24 cellular contexts compared by ENCODE assay signal in the genomic region with DNA sequence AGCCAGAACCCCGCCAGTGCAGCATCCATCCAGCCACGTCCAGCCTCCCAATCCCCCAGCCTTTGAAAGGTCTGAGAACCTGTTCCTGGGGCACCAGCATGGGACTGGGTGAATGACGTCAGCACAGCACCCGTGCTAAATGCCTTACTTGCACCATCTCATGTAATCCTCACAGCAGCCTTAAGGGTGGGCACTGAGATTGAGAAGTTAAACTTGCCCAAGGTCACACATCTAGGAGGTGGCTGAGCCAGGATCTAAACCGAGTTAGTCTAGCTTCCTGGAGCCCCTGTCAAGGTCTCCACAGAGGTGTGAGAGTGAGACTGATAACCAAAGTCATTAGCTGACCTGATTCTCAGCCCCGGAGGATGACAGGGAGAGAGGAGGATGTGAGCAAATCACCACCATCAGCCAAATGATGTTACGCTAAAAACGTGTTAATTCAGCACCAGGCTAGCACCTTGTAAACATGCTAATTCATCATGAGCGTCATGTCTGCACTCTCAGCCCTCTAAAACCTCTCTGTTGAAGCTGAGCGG. TPM values are rescaled to one million over a fixed set of nuclear protein-coding genes. Genes with fewer than 3 reads are reported as not detected.
DNase-seq lines count a peak whose midpoint lies in the region; ATAC-seq, FAIRE-seq and TF ChIP-seq lines count a peak whose summit lies in the region.
"Had no signal": no experiment of that assay in that cellular context is flagged by ENCODE, and none has a peak within 500 bp of the region (broad histone marks: within the 10 kb centered on the region; RNA-seq: fewer than 3 reads in every experiment).

No MANE protein-coding gene starts in this region.

- peak; percentile 87 for FAIRE-seq in bronchial epithelial cell (lab: Jason Lieb, UNC)

- TF ChIP-seq EP300 in sigmoid colon (IDR thresholded peaks at IDR 0.05): no peak

- DNase-seq in CD4-positive, alpha-beta T cell: no peak
- peak; percentile 87 for DNase-seq in activated CD8-positive, alpha-beta memory T cell treated with anti-CD3 and anti-CD28 coated beads for 24 hours
- DNase-seq in bronchial epithelial cell (ENCODE audit: low read depth): no peak
- peak; percentile 47 for DNase-seq in stimulated activated CD8-positive, alpha-beta memory T cell treated with anti-CD3 and anti-CD28 coated beads, Interleukin-12 subunit alpha, Interleukin-12 subunit beta, amount 100 ng/mL, for 4 hours (ENCODE audit: low read depth)
- no peak for DNase-seq in body of pancreas
- DNase-seq in left lung: no peak
- DNase-seq in stimulated activated CD4-positive, alpha-beta T cell treated with anti-CD3 and anti-CD28 coated beads, Interleukin-15, amount 100 ng/mL, for 24 hours: no peak
- DNase-seq in sigmoid colon: no peak
- DNase-seq: ACHN; dermis blood vessel endothelial cell; DMS53; erythroblast; NCI-H1105; NCI-H524; SHP77 treated with DMSO at 0.1 percent for 48 hours; stimulated activated CD4-positive, alpha-beta T cell treated with anti-CD3 and anti-CD28 coated beads, Interleukin-1b, Interleukin-23, amount 100 ng/mL, for 48 hours; T-helper 1 cell; WERI-Rb-1 had no signal

- no peaks in the 10 kb centered on the region for H3K36me3 ChIP-seq in bronchial epithelial cell (ENCODE audit: control insufficient read depth, insufficient read depth, low read length)
- no peaks in the 10 kb centered on the region for H3K36me3 ChIP-seq in body of pancreas (replicated peaks in 1 of 2; ENCODE audit: insufficient read depth in 1 of 2, low read depth in 2 of 2)
- H3K36me3 ChIP-seq in left lung: no peaks in the 10 kb centered on the region
- H3K36me3 ChIP-seq in sigmoid colon: no peaks in the 10 kb centered on the region
- H3K36me3 ChIP-seq: breast epithelium, right atrium auricular region, thoracic aorta, WERI-Rb-1 had no signal

- peaks cover 13% of the 10 kb centered on the region for H3K4me1 Mint-ChIP-seq in CD4-positive, alpha-beta T cell (ENCODE audit: low read depth)

- CTCF ChIA-PET in CD4-positive, alpha-beta T cell (lab: Charles Lee): no interaction called here

- no peak overlapping the region for H3K4me3 Mint-ChIP-seq in CD4-positive, alpha-beta T cell

- ATAC-seq in CD4-positive, alpha-beta T cell (ENCODE audit: poor library complexity): peak; percentile 32
- no peak for ATAC-seq in body of pancreas
- ATAC-seq in left lung: no peak

- peaks cover 30% of the 10 kb centered on the region for H3K27me3 Mint-ChIP-seq in CD4-positive, alpha-beta T cell

- H3K9me3 ChIP-seq in CD4-positive, alpha-beta T cell (ENCODE audit: control insufficient read depth, low read length): no peaks in the 10 kb centered on the region
- H3K9me3 ChIP-seq in body of pancreas: no peaks in the 10 kb centered on the region
- no peaks in the 10 kb centered on the region for H3K9me3 ChIP-seq in left lung
- H3K9me3 ChIP-seq in sigmoid colon: no peaks in the 10 kb centered on the region
- H3K9me3 ChIP-seq: breast epithelium, right atrium auricular region, thoracic aorta had no signal

- 41 to 49% methylated on average over 10 of the region's 10 CpGs for WGBS in body of pancreas, 2 donors
- WGBS in sigmoid colon, 2 donors: 60 to 66% methylated on average over 10 of the region's 10 CpGs

- TF ChIP-seq CTCF in CD4-positive, alpha-beta T cell (IDR thresholded peaks at IDR 0.05): no peak
- no peak for TF ChIP-seq CTCF in bronchial epithelial cell (IDR thresholded peaks at IDR 0.05; ENCODE audit: insufficient read depth, low read length, severe bottlenecking)
- TF ChIP-seq CTCF in body of pancreas (IDR thresholded peaks at IDR 0.05): no peak
- TF ChIP-seq CTCF in left lung (IDR thresholded peaks at IDR 0.05): no peak
- TF ChIP-seq CTCF in sigmoid colon (IDR thresholded peaks at IDR 0.05): no peak

- no peak overlapping the region for H3K4me3 ChIP-seq in bronchial epithelial cell (ENCODE audit: low read depth, low read length)
- no peak overlapping the region for H3K4me3 ChIP-seq in body of pancreas
- no peak overlapping the region for H3K4me3 ChIP-seq in left lung
- no peak overlapping the region for H3K4me3 ChIP-seq in sigmoid colon
- H3K4me3 ChIP-seq: breast epithelium, right atrium auricular region, thoracic aorta had no signal

- intact Hi-C loops in CD4-positive, alpha-beta T cell (cut with DNase I, micrococcal nuclease): no loop called here
- intact Hi-C loops in body of pancreas (cut with DNase I): no loop called here
- intact Hi-C loops in left lung (cut with DNase I): no loop called here
- intact Hi-C loops in sigmoid colon (cut with DNase I): no loop called here

- H3K4me1 ChIP-seq in body of pancreas (peaks cover 22% of the 10 kb centered on the region), left lung (peaks cover 19 to 25% of the 10 kb centered on the region in 2 donors), sigmoid colon (peaks cover 0 to 27% (median 24%) of the 10 kb centered on the region in 4 donors)
- H3K4me1 ChIP-seq: breast epithelium had no signal

- H3K27ac ChIP-seq in CD4-positive, alpha-beta T cell (ENCODE audit: low read depth, low read length): no peak overlapping the region
- H3K27ac ChIP-seq in body of pancreas (no peak overlapping the region), left lung (no peak overlapping the region), sigmoid colon (no peak overlapping the region)
- H3K27ac ChIP-seq: breast epithelium, C4-2B, KMS-11, right atrium auricular region, thoracic aorta, WERI-Rb-1 had no signal

- H3K9me3 Mint-ChIP-seq in CD4-positive, alpha-beta T cell: no peaks in the 10 kb centered on the region
- H3K9me3 Mint-ChIP-seq: activated naive CD4-positive, alpha-beta T cell treated with anti-CD3 and anti-CD28 coated beads, Interleukin-2, amount 50 U/mL, for 72 hours had no signal

- TF ChIP-seq POLR2A in body of pancreas (IDR thresholded peaks at IDR 0.05) (no peak), sigmoid colon (IDR thresholded peaks at IDR 0.05) (no peak)

- no peak overlapping the region for H3K27ac Mint-ChIP-seq in CD4-positive, alpha-beta T cell
- H3K27ac Mint-ChIP-seq: activated naive CD4-positive, alpha-beta T cell treated with anti-CD3 and anti-CD28 coated beads, Interleukin-2, amount 50 U/mL, for 72 hours had no signal

- no peaks in the 10 kb centered on the region for H3K36me3 Mint-ChIP-seq in CD4-positive, alpha-beta T cell (ENCODE audit: low read depth)

- peaks cover 25% of the 10 kb centered on the region for H3K27me3 ChIP-seq in CD4-positive, alpha-beta T cell (ENCODE audit: control insufficient read depth, insufficient read depth, low read length)
- peaks cover 24% of the 10 kb centered on the region for H3K27me3 ChIP-seq in bronchial epithelial cell (ENCODE audit: control insufficient read depth, insufficient read depth, low read length)
- peaks cover 0 to 15% of the 10 kb centered on the region in 2 donors for H3K27me3 ChIP-seq in body of pancreas
- peaks cover 32 to 47% of the 10 kb centered on the region in 2 donors for H3K27me3 ChIP-seq in left lung
- peaks cover 18 to 33% (median 22%) of the 10 kb centered on the region in 3 donors for H3K27me3 ChIP-seq in sigmoid colon

- POLR2A ChIA-PET in CD4-positive, alpha-beta T cell (lab: Charles Lee): no interaction called here

RNA-seq across cellular contexts. Expression of a gene that starts 4.6 kb away (rescaled TPM):
- total RNA-seq in CD4-positive, alpha-beta T cell: 1 to 10 TPM; 1.3 to 2.1 TPM
- total RNA-seq in bronchial epithelial cell (under 0.01 TPM in 2 replicates), body of pancreas (1 to 10 TPM; 1.8 to 2.0 TPM), left lung (1 to 10 TPM; 1.5 to 9.1 TPM), sigmoid colon (1 to 10 TPM in 1 of 4 donors, under 1 TPM in 2, not detected in 1; 0.36 to 1.5 (median 0.99) TPM)
- 10 to 100 TPM in 1 of 3 donors, under 1 TPM in 2; 0.60 to 15.5 (median 0.69) TPM for polyA plus RNA-seq in sigmoid colon
- total RNA-seq: dermis blood vessel endothelial cell had no signal

Comparison
In these comparisons a context has a peak if more than half of its experiments do, and no peak if none do; other contexts are left out.
1. DNase-seq: peak in activated CD8-positive, alpha-beta memory T cell treated with anti-CD3 and anti-CD28 coated beads for 24 hours (single experiment) and stimulated activated CD8-positive, alpha-beta memory T cell treated with anti-CD3 and anti-CD28 coated beads, Interleukin-12 subunit alpha, Interleukin-12 subunit beta, amount 100 ng/mL, for 4 hours (single experiment); none in CD4-positive, alpha-beta T cell (0 of 10), bronchial epithelial cell (single experiment), body of pancreas (0 of 4), left lung (0 of 2), stimulated activated CD4-positive, alpha-beta T cell treated with anti-CD3 and anti-CD28 coated beads, Interleukin-15, amount 100 ng/mL, for 24 hours (single experiment) and sigmoid colon (single experiment).